8 cellular contexts compared by ENCODE assay signal in genomic region chr18:21194871-21195771, GRCh38. TPM values are rescaled to one million over a fixed set of nuclear protein-coding genes. Genes with fewer than 3 reads are reported as not detected.
DNase-seq lines count a peak whose midpoint lies in the region; FAIRE-seq and TF ChIP-seq lines count a peak whose summit lies in the region.

No MANE protein-coding gene starts in this region.

- DNase-seq in AG09319 (ENCODE audit: extremely low read depth, low read depth) = peak; percentile 15
- DNase-seq in GM18507 (ENCODE audit: extremely low spot score, insufficient read length, low read depth) = no peak
- DNase-seq in NCI-H1930 (lab: John Stamatoyannopoulos, UW) = peak; percentile 26 to 28
- DNase-seq in amniotic epithelial cell (ENCODE audit: low read depth) = peak; percentile 57
- peak; percentile 38 for DNase-seq in keratinocyte (ENCODE audit: low read depth, low spot score)
- no peak for DNase-seq in type B pancreatic cell (ENCODE audit: extremely low spot score, unreplicated experiment)
- DNase-seq in stimulated activated CD8-positive, alpha-beta memory T cell treated with anti-CD3 and anti-CD28 coated beads, Interleukin-4, amount 100 ng/mL, for 48 hours = no peak
- DNase-seq in D341Med (ENCODE audit: low spot score) = no peak

- no peaks in the 10 kb centered on the region for H3K9me1 ChIP-seq in keratinocyte (ENCODE audit: control insufficient read depth, extremely low read depth, insufficient read depth, low read length)

- H3K4me2 ChIP-seq in keratinocyte (ENCODE audit: control insufficient read depth, extremely low read depth, insufficient read depth, low read depth, low read length) = peak overlapping the region; percentile 76

- no peaks in the 10 kb centered on the region for H3K27me3 ChIP-seq in keratinocyte (ENCODE audit: control insufficient read depth, extremely low read depth, insufficient read depth, low read length)

- no peaks in the 10 kb centered on the region for H3K9me3 Mint-ChIP-seq in type B pancreatic cell

- TF ChIP-seq CTCF in AG09319 (IDR thresholded peaks at IDR 0.05; ENCODE audit: low read depth, low read length) (peak; percentile 56), keratinocyte (optimal IDR thresholded peaks at IDR 0.05 in 1 of 3, IDR thresholded peaks at IDR 0.05 in 1 of 3, conservative IDR thresholded peaks at IDR 0.05 in 1 of 3; ENCODE audit: extremely low read depth in 1 of 3, insufficient read depth in 2 of 3, low read length in 3 of 3) (peak in 2 of 3 experiments; percentile 44 to 70), type B pancreatic cell (conservative IDR thresholded peaks at IDR 0.05) (peak; percentile 93)

- no peaks in the 10 kb centered on the region for H3K36me3 Mint-ChIP-seq in type B pancreatic cell

- no peaks in the 10 kb centered on the region for H3K9me3 ChIP-seq in keratinocyte (ENCODE audit: control insufficient read depth, low read depth, low read length)

- no peak overlapping the region for H3K9ac ChIP-seq in keratinocyte (ENCODE audit: control insufficient read depth, extremely low read depth, insufficient read depth, low read length)

- H3K27me3 Mint-ChIP-seq in type B pancreatic cell = peaks cover 8% of the 10 kb centered on the region

- H3K4me1 Mint-ChIP-seq in type B pancreatic cell (ENCODE audit: unreplicated experiment) = no peaks in the 10 kb centered on the region

- no peaks in the 10 kb centered on the region for H3K79me2 ChIP-seq in keratinocyte (ENCODE audit: control insufficient read depth, insufficient read depth, low read length)

- H3K36me3 ChIP-seq in keratinocyte (ENCODE audit: control insufficient read depth in 2 of 2, extremely low read depth in 1 of 2, insufficient read depth in 2 of 2, low read length in 2 of 2) = no peaks in the 10 kb centered on the region

- H2AFZ ChIP-seq in keratinocyte (ENCODE audit: control insufficient read depth, low read length) = peak overlapping the region; percentile 27

- H3K27ac ChIP-seq in keratinocyte (ENCODE audit: control insufficient read depth, insufficient read depth, low read length) = no peak overlapping the region

- H3K4me1 ChIP-seq in keratinocyte (ENCODE audit: control insufficient read depth, extremely low read depth, insufficient read depth, low read length) = peaks cover 11% of the 10 kb centered on the region

- H3K4me3 ChIP-seq in keratinocyte (ENCODE audit: control insufficient read depth in 2 of 3, extremely low read depth in 1 of 3, insufficient read depth in 2 of 3, low read depth in 1 of 3, low read length in 3 of 3) = no peak overlapping the region

- FAIRE-seq in GM18507 (lab: Jason Lieb, UNC) = peak; percentile 68
- peak; percentile 68 for FAIRE-seq in keratinocyte (lab: Jason Lieb, UNC)

- no peak overlapping the region for H3K4me3 Mint-ChIP-seq in type B pancreatic cell

- dilution Hi-C loops in keratinocyte (cut with MboI; ENCODE audit: extremely low pct_ligation_motif_present, low sequenced_read_pairs) = no loop called here

- no peaks in the 10 kb centered on the region for H4K20me1 ChIP-seq in keratinocyte (ENCODE audit: control insufficient read depth, extremely low read depth, insufficient read depth, low read length)

- no peak overlapping the region for H3K27ac Mint-ChIP-seq in type B pancreatic cell

RNA-seq across cellular contexts. Expression of gene GREB1L, which starts 46.9 kb away (rescaled TPM):
- polyA plus RNA-seq in keratinocyte = 2.8 to 5.5 TPM (median 5.1 TPM) in 3 replicates
- polyA plus RNA-seq in keratinocyte (2011; ENCODE audit: low read depth) = 0.47 TPM
- polyA plus RNA-seq in keratinocyte (2011; cell fraction: cytosol; rRNA removed) = 2.8 and 4.6 TPM in 2 replicates
- polyA plus RNA-seq in keratinocyte (2011; cell fraction: nucleus; rRNA removed) = 7.6 and 8.0 TPM in 2 replicates
- 1.2 and 2.9 TPM in 2 replicates for polyA plus RNA-seq in keratinocyte (2012; ENCODE audit: low replicate concordance)
- polyA minus RNA-seq in keratinocyte = 4.6 to 18.1 TPM (median 8.0 TPM) in 3 replicates
- polyA minus RNA-seq in keratinocyte (2011; cell fraction: cytosol; rRNA and poly(A)+ RNA removed) = 8.2 TPM
- 14.9 and 24.9 TPM in 2 replicates for polyA minus RNA-seq in keratinocyte (2011; cell fraction: nucleus; rRNA and poly(A)+ RNA removed)
- total RNA-seq in type B pancreatic cell (ENCODE audit: low replicate concordance) = 3.6 and 6.5 TPM in 2 replicates

Comparison
In these comparisons a context has a peak if more than half of its experiments do, and no peak if none do; other contexts are left out.
1. DNase-seq: peak in AG09319 (single experiment), NCI-H1930 (2 of 2), amniotic epithelial cell (single experiment) and keratinocyte (single experiment); none in GM18507 (single experiment), type B pancreatic cell (single experiment), stimulated activated CD8-positive, alpha-beta memory T cell treated with anti-CD3 and anti-CD28 coated beads, Interleukin-4, amount 100 ng/mL, for 48 hours (single experiment) and D341Med (single experiment).
2. Peak in every context shown above with its lines, with median percentiles within 50 percentile points of each other: CTCF ChIP-seq.